ENCODE assay signal across 1 cellular context in the genomic region with DNA sequence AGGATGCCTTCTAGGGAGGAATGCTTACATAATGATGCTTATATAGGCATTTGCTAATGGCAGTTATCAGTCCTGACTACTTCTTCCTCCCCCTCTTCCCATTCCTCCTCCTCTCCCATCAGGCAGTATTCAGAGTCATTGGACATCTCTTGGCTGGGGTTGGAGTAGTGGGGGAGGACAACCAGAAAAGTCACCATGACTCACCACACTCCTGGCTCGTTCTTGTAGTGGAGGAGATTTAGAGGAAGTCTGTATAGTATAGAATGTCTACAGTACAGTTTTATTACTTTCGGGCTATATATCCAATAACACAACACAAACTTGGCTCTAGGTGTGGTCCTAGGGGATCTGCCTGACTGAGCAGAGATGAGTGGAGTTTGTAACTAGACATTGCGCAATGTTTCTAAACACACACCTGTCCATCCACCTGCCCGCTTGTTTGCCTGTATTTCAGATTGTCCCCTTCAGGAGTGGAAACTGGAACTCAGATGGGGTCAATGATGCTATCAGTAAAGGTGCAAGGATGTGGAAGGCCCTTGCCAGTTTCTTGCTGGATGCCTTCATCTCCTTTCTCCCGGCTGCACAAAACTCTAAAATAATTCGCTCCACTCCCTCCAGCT.
TF ChIP-seq lines count a peak whose summit lies in the region.

No MANE protein-coding gene starts in this region.

TF ChIP-seq in HepG2, 621 proteins besides CTCF, POLR2A, EP300 and RAD21:
- TF ChIP-seq, protein P1, sequence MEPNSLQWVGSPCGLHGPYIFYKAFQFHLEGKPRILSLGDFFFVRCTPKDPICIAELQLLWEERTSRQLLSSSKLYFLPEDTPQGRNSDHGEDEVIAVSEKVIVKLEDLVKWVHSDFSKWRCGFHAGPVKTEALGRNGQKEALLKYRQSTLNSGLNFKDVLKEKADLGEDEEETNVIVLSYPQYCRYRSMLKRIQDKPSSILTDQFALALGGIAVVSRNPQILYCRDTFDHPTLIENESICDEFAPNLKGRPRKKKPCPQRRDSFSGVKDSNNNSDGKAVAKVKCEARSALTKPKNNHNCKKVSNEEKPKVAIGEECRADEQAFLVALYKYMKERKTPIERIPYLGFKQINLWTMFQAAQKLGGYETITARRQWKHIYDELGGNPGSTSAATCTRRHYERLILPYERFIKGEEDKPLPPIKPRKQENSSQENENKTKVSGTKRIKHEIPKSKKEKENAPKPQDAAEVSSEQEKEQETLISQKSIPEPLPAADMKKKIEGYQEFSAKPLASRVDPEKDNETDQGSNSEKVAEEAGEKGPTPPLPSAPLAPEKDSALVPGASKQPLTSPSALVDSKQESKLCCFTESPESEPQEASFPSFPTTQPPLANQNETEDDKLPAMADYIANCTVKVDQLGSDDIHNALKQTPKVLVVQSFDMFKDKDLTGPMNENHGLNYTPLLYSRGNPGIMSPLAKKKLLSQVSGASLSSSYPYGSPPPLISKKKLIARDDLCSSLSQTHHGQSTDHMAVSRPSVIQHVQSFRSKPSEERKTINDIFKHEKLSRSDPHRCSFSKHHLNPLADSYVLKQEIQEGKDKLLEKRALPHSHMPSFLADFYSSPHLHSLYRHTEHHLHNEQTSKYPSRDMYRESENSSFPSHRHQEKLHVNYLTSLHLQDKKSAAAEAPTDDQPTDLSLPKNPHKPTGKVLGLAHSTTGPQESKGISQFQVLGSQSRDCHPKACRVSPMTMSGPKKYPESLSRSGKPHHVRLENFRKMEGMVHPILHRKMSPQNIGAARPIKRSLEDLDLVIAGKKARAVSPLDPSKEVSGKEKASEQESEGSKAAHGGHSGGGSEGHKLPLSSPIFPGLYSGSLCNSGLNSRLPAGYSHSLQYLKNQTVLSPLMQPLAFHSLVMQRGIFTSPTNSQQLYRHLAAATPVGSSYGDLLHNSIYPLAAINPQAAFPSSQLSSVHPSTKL (CRISPR knock-in tag; IDR thresholded peaks at IDR 0.05) = no peak
- TF ChIP-seq YY1 (IDR thresholded peaks at IDR 0.05; ENCODE audit: insufficient read depth, insufficient replicate concordance, low read depth, low read length) = no peak
- peak; percentile 75 for TF ChIP-seq CEBPB (IDR thresholded peaks at IDR 0.05; ENCODE audit: borderline replicate concordance, low read depth, low read length)
- TF ChIP-seq ZSCAN9 (CRISPR knock-in tag; IDR thresholded peaks at IDR 0.05; ENCODE audit: borderline replicate concordance) = no peak
- TF ChIP-seq CEBPG (CRISPR knock-in tag; IDR thresholded peaks at IDR 0.05) = peak; percentile 34; the same call in 1 of the 2 replicates
- TF ChIP-seq, protein P2, sequence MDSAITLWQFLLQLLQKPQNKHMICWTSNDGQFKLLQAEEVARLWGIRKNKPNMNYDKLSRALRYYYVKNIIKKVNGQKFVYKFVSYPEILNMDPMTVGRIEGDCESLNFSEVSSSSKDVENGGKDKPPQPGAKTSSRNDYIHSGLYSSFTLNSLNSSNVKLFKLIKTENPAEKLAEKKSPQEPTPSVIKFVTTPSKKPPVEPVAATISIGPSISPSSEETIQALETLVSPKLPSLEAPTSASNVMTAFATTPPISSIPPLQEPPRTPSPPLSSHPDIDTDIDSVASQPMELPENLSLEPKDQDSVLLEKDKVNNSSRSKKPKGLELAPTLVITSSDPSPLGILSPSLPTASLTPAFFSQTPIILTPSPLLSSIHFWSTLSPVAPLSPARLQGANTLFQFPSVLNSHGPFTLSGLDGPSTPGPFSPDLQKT (CRISPR knock-in tag; IDR thresholded peaks at IDR 0.05; ENCODE audit: borderline replicate concordance) = no peak
- TF ChIP-seq ZFP62 (CRISPR knock-in tag; IDR thresholded peaks at IDR 0.05) = no peak
